ENCODE assay signal across 13 cellular contexts in genomic region chr6:45532626-45533258, GRCh38.
DNase-seq lines count a peak whose midpoint lies in the region; ATAC-seq and TF ChIP-seq lines count a peak whose summit lies in the region.
"Had no signal": no experiment of that assay in that cellular context is flagged by ENCODE, and none has a peak within 500 bp of the region (broad histone marks: within the 10 kb centered on the region; RNA-seq: fewer than 3 reads in every experiment).

No MANE protein-coding gene starts in this region.

- H3K9me3 ChIP-seq in SK-N-SH (no peaks in the 10 kb centered on the region), prostate gland (no peaks in the 10 kb centered on the region)

- H3K27ac ChIP-seq in SK-N-SH (ENCODE audit: low read depth in 2 of 2, low read length in 1 of 2) (no peak overlapping the region), prostate gland (peak overlapping the region; percentile 16 to 18)

- no peak for TF ChIP-seq CTCF in AG09319 (IDR thresholded peaks at IDR 0.05; ENCODE audit: low read depth, low read length)
- no peak for TF ChIP-seq CTCF in SK-N-SH (IDR thresholded peaks at IDR 0.05)
- no peak for TF ChIP-seq CTCF in fibroblast of the aortic adventitia (IDR thresholded peaks at IDR 0.05; ENCODE audit: insufficient read depth, low read length)
- TF ChIP-seq CTCF in prostate gland (IDR thresholded peaks at IDR 0.05), result no peak

- CTCF ChIA-PET in SK-N-SH (lab: Yijun Ruan, JAX), result no interaction called here

- H3K4me3 ChIP-seq in SK-N-SH (ENCODE audit: low read depth in 2 of 2, low read length in 1 of 2) (peak overlapping the region in 1 of 2 experiments; percentile 43; a peak in 2 of 4 replicates), fibroblast of the aortic adventitia (ENCODE audit: low read depth, low read length) (peak overlapping the region; percentile 41), prostate gland (no peak overlapping the region)

- DNase-seq in AG09319 (ENCODE audit: extremely low read depth, low read depth) (peak; percentile 27), SK-N-SH (no peak), fibroblast of the aortic adventitia (ENCODE audit: low read depth) (peak; percentile 42), prostate gland (ENCODE audit: low spot score) (no peak), NCI-H345 treated with DMSO at 0.1 percent for 48 hours (lab: John Stamatoyannopoulos, UW; ENCODE audit: unreplicated experiment) (no peak), nucleus accumbens (lab: John Stamatoyannopoulos, UW) (no peak)
- no peak for DNase-seq in activated CD4-positive, alpha-beta T cell treated with anti-CD3 and anti-CD28 coated beads for 1 hour
- DNase-seq: aorta; CD8-positive, alpha-beta memory T cell; MM.1S; NCI-H524; SW 1271 had no signal

- intact Hi-C loops in prostate gland (cut with DNase I), result no loop called here

- no peaks in the 10 kb centered on the region for H3F3A ChIP-seq in SK-N-SH (replicated peaks; ENCODE audit: insufficient read depth)

- H2AFZ ChIP-seq in SK-N-SH (ENCODE audit: low read depth), result peak overlapping the region; percentile 35; the same call in 1 of the 2 replicates

- H3K4me1 ChIP-seq in SK-N-SH (ENCODE audit: control insufficient read depth in 1 of 2, insufficient read depth in 2 of 2, low read depth in 1 of 2, low read length in 1 of 2), result no peaks in the 10 kb centered on the region
- H3K4me1 ChIP-seq in prostate gland (replicated peaks), result peaks cover 3% of the 10 kb centered on the region

- H3K79me2 ChIP-seq in SK-N-SH (ENCODE audit: insufficient read depth), result no peaks in the 10 kb centered on the region

- TF ChIP-seq EP300 in SK-N-SH (IDR thresholded peaks at IDR 0.05; ENCODE audit: borderline replicate concordance in 1 of 2, low read depth in 1 of 2, low read length in 1 of 2), result no peak

- peak overlapping the region; percentile 8; the same call in 1 of the 2 replicates for H3K9ac ChIP-seq in SK-N-SH

- no peaks in the 10 kb centered on the region for H3K36me3 ChIP-seq in SK-N-SH (replicated peaks in 1 of 2; ENCODE audit: control insufficient read depth in 1 of 2, insufficient read depth in 2 of 2, low read length in 1 of 2)
- H3K36me3 ChIP-seq in prostate gland, result no peaks in the 10 kb centered on the region

- no peak for ATAC-seq in HG03025 (IDR thresholded peaks at IDR 0.05; ENCODE audit: low FRiP score, unreplicated experiment)

- no peaks in the 10 kb centered on the region for H3K9me2 ChIP-seq in SK-N-SH

- WGBS in SK-N-SH (ENCODE audit: low lambda C conversion rate), result 31% methylated on average over 7 of the region's 7 CpGs
- WGBS in prostate gland, result 23% methylated on average over 7 of the region's 7 CpGs

- H3K4me2 ChIP-seq in SK-N-SH, result peak overlapping the region; percentile 68

- H3K27me3 ChIP-seq in SK-N-SH (ENCODE audit: insufficient read depth), result no peaks in the 10 kb centered on the region
- no peaks in the 10 kb centered on the region for H3K27me3 ChIP-seq in prostate gland (replicated peaks; ENCODE audit: insufficient read depth)

- no peak for TF ChIP-seq POLR2A in prostate gland (IDR thresholded peaks at IDR 0.05)

- POLR2A ChIA-PET in SK-N-SH (lab: Yijun Ruan, JAX), result no interaction called here

- no peaks in the 10 kb centered on the region for H4K20me1 ChIP-seq in SK-N-SH (ENCODE audit: insufficient read depth)

- no peak for TF ChIP-seq RAD21 in SK-N-SH (IDR thresholded peaks at IDR 0.05; ENCODE audit: low read length)

TF ChIP-seq in SK-N-SH, 30 proteins besides CTCF, POLR2A, EP300 and RAD21:
- TF ChIP-seq TCF12 (IDR thresholded peaks at IDR 0.05) (no peak), ELF1 (IDR thresholded peaks at IDR 0.05) (no peak), YY1 (IDR thresholded peaks at IDR 0.05; ENCODE audit: low read depth) (no peak), MAX (IDR thresholded peaks at IDR 0.05; ENCODE audit: low read depth) (no peak), PBX3 (IDR thresholded peaks at IDR 0.05) (no peak), USF2 (IDR thresholded peaks at IDR 0.05; ENCODE audit: borderline replicate concordance, low read depth, low read length) (no peak), FOXM1 (IDR thresholded peaks at IDR 0.05; ENCODE audit: low read depth) (no peak), MXI1 (IDR thresholded peaks at IDR 0.05; ENCODE audit: low read depth, low read length) (no peak), RXRA (IDR thresholded peaks at IDR 0.05; ENCODE audit: borderline replicate concordance, low read depth) (no peak), GABPA (IDR thresholded peaks at IDR 0.05; ENCODE audit: low read depth) (no peak), SMC3 (IDR thresholded peaks at IDR 0.05; ENCODE audit: low read depth, low read length) (no peak), USF1 (IDR thresholded peaks at IDR 0.05; ENCODE audit: borderline replicate concordance, low read depth) (no peak), MEF2A (IDR thresholded peaks at IDR 0.05; ENCODE audit: borderline replicate concordance, low read depth) (no peak), JUND (IDR thresholded peaks at IDR 0.05) (no peak), ZBTB33 (IDR thresholded peaks at IDR 0.05; ENCODE audit: borderline replicate concordance, low read depth) (no peak), CHD2 (IDR thresholded peaks at IDR 0.05; ENCODE audit: low read length, partially characterized antibody) (no peak), RFX5 (IDR thresholded peaks at IDR 0.05; ENCODE audit: low read length) (no peak)

Comparison
In these comparisons a context has a peak if more than half of its experiments do, and no peak if none do; other contexts are left out.
1. DNase-seq: peak in AG09319 (single experiment) and fibroblast of the aortic adventitia (single experiment); none in SK-N-SH (single experiment), prostate gland (single experiment), NCI-H345 treated with DMSO at 0.1 percent for 48 hours (single experiment), nucleus accumbens (0 of 56) and activated CD4-positive, alpha-beta T cell treated with anti-CD3 and anti-CD28 coated beads for 1 hour (single experiment).
2. H3K27ac ChIP-seq: peak in prostate gland (2 of 2); none in SK-N-SH (0 of 2).